ENCODE assay signal across 9 cellular contexts in genomic region chr11:123064268-123064657, GRCh38. TPM values are rescaled to one million over a fixed set of nuclear protein-coding genes. Genes with fewer than 3 reads are reported as not detected.
A peak's percentile ranks its signal among the peaks of the same experiment; 100 is the strongest.
DNase-seq lines count a peak whose midpoint lies in the region; ATAC-seq and TF ChIP-seq lines count a peak whose summit lies in the region.
"Had no signal": no experiment of that assay in that cellular context is flagged by ENCODE, and none has a peak within 500 bp of the region (broad histone marks: within the 10 kb centered on the region; RNA-seq: fewer than 3 reads in every experiment).

No MANE protein-coding gene starts in this region.

- peaks cover 33% of the 10 kb centered on the region for H3K4me1 Mint-ChIP-seq in activated naive CD4-positive, alpha-beta T cell treated with anti-CD3 and anti-CD28 coated beads for 36 hours (ENCODE audit: low read depth)

- no peak for DNase-seq in activated naive CD4-positive, alpha-beta T cell treated with anti-CD3 and anti-CD28 coated beads for 36 hours
- no peak for DNase-seq in activated naive CD4-positive, alpha-beta T cell treated with anti-CD3 and anti-CD28 coated beads, Interleukin-2, amount 50 U/mL, for 16 hours
- DNase-seq in adipocyte (ENCODE audit: low read depth) (no peak), medulla oblongata (ENCODE audit: extremely low spot score) (peak; percentile 44), thyroid gland (no peak), NCI-H774 (lab: John Stamatoyannopoulos, UW) (no peak), EL (no peak)
- DNase-seq: NCI-H82 had no signal

- no peak for TF ChIP-seq CTCF in thyroid gland (IDR thresholded peaks at IDR 0.05)

- WGBS in thyroid gland, 2 donors: 49 to 54% methylated on average over 6 of the region's 6 CpGs

- H3K27ac ChIP-seq in thyroid gland: peak overlapping the region; percentile 100

- H3K36me3 ChIP-seq in adipocyte (ENCODE audit: control insufficient read depth, insufficient read depth, low read length, severe bottlenecking): peaks cover 21% of the 10 kb centered on the region
- peaks cover 17% of the 10 kb centered on the region in 2 donors for H3K36me3 ChIP-seq in thyroid gland

- H3K9me3 ChIP-seq in adipocyte (ENCODE audit: control insufficient read depth, low read length): no peaks in the 10 kb centered on the region
- no peaks in the 10 kb centered on the region for H3K9me3 ChIP-seq in thyroid gland

- peaks cover 33% of the 10 kb centered on the region for H3K4me1 ChIP-seq in adipocyte (ENCODE audit: control insufficient read depth, insufficient read depth, low read length)
- peaks cover 27 to 28% of the 10 kb centered on the region in 2 donors for H3K4me1 ChIP-seq in thyroid gland

- no peak for ATAC-seq in GM21360 (IDR thresholded peaks at IDR 0.05; ENCODE audit: unreplicated experiment)

- CTCF ChIA-PET in activated naive CD4-positive, alpha-beta T cell treated with anti-CD3 and anti-CD28 coated beads for 36 hours (lab: Charles Lee): interaction anchor here (1.1 to 2.3 kb wide), 4 partner anchors 10 to 197 kb away, joined by 3 to 13 read pairs (median 4); no protein-coding TSS in a partner anchor

- H3K4me3 ChIP-seq in adipocyte (ENCODE audit: low read length) (peak overlapping the region; percentile 97), thyroid gland (replicated peaks in 1 of 3) (no peak overlapping the region)

- H3K27ac Mint-ChIP-seq in activated naive CD4-positive, alpha-beta T cell treated with anti-CD3 and anti-CD28 coated beads for 36 hours: peak overlapping the region; percentile 99

- H3K9ac ChIP-seq in adipocyte (ENCODE audit: low read length): peak overlapping the region; percentile 100

- intact Hi-C loops in activated naive CD4-positive, alpha-beta T cell treated with anti-CD3 and anti-CD28 coated beads for 36 hours (cut with micrococcal nuclease): loop anchor here (5.0 to 10.0 kb wide), 4 partner anchors 38 to 1681 kb away; no protein-coding TSS in a partner anchor
- intact Hi-C loops in thyroid gland (cut with DNase I): no loop called here

- H3K36me3 Mint-ChIP-seq in activated naive CD4-positive, alpha-beta T cell treated with anti-CD3 and anti-CD28 coated beads for 36 hours (ENCODE audit: low read depth): peaks cover 32% of the 10 kb centered on the region

- no peaks in the 10 kb centered on the region for H3K9me3 Mint-ChIP-seq in activated naive CD4-positive, alpha-beta T cell treated with anti-CD3 and anti-CD28 coated beads for 36 hours

- H3K27me3 ChIP-seq in adipocyte (replicated peaks; ENCODE audit: control insufficient read depth, insufficient read depth, low read length) (no peaks in the 10 kb centered on the region), thyroid gland (no peaks in the 10 kb centered on the region)

- TF ChIP-seq POLR2A in thyroid gland (IDR thresholded peaks at IDR 0.05): no peak

- H3K4me3 Mint-ChIP-seq in activated naive CD4-positive, alpha-beta T cell treated with anti-CD3 and anti-CD28 coated beads for 36 hours: peak overlapping the region; percentile 97

- H3K27me3 Mint-ChIP-seq in activated naive CD4-positive, alpha-beta T cell treated with anti-CD3 and anti-CD28 coated beads for 36 hours (ENCODE audit: low read depth): no peaks in the 10 kb centered on the region

RNA-seq across cellular contexts. Expression of gene HSPA8, which starts 2.3 kb away (rescaled TPM):
- total RNA-seq in activated naive CD4-positive, alpha-beta T cell treated with anti-CD3 and anti-CD28 coated beads for 36 hours: 1,000 to 10,000 TPM; 1,255 to 1,315 TPM
- total RNA-seq in thyroid gland: 1,000 to 10,000 TPM in 1 of 4 donors, 100 to 1,000 TPM in 3; 641 to 1,030 (median 860) TPM
